In the genomic region with DNA sequence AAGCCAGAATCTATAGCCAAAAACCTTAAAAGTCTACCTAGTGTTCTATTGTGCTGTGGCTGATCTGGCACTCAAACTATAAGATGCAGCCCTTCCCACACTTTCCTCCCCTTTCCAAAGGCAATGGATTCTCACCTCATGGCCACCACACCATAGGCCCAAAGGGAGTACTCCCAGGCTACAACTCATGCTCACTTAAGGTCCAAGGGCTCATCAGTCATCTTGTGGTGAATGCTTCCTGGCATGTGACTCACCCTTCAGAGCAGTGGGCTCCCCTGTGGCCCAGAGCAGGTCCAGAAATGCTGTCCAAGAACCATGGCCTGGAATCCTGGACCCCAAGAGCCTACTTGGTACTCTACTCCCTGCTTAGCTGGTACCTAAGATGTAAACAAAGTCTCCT, we compare ENCODE assay signal across 14 cellular contexts.
DNase-seq lines count a peak whose midpoint lies in the region.
"Had no signal": no experiment of that assay in that cellular context is flagged by ENCODE, and none has a peak within 500 bp of the region (broad histone marks: within the 10 kb centered on the region; RNA-seq: fewer than 3 reads in every experiment).

No MANE protein-coding gene starts in this region.

- DNase-seq in ELR (ENCODE audit: low read depth) (peak; percentile 43), RPMI7951 (ENCODE audit: low read depth) (peak; percentile 60), fibroblast of peridontal ligament (ENCODE audit: extremely low read depth) (peak; percentile 0), activated T-cell treated with anti-CD3 and anti-CD28 coated beads for 4 hours (no peak), occipital lobe (lab: John Stamatoyannopoulos, UW) (no peak), NCI-H748 (lab: John Stamatoyannopoulos, UW; ENCODE audit: unreplicated experiment) (no peak), DMS 273 treated with DMSO at 0.1 percent for 48 hours (lab: John Stamatoyannopoulos, UW) (no peak)
- DNase-seq: C1 segment of cervical spinal cord; Calu3; CD4-positive, alpha-beta memory T cell; COR-L47; DMS153; DND-41; H9 had no signal

Comparison
In these comparisons a context has a peak if more than half of its experiments do, and no peak if none do; other contexts are left out.
1. DNase-seq: peak in ELR (single experiment), RPMI7951 (single experiment) and fibroblast of peridontal ligament (single experiment); none in activated T-cell treated with anti-CD3 and anti-CD28 coated beads for 4 hours (single experiment), occipital lobe (single experiment), NCI-H748 (single experiment) and DMS 273 treated with DMSO at 0.1 percent for 48 hours (single experiment).